ENCODE assay signal across 14 cellular contexts in the genomic region with DNA sequence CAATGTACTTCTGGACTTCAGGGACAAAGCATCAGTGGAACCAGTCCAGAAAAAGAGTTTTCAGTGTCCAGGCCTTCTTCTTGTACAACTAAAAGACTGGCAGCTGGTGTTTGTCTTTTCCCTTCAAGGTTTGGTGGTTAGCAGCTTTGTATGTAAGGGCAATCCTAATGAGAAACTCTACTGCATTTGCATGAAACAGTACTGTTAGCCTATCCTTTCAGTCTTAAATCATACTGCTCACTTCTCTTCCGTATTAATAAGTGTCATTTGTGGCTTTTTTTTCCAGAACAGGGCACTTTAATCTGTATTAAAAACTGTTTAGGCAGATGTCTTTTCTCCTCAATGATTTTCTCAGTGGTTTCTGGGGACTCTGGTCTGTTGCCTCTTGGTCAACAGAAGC.
DNase-seq lines count a peak whose midpoint lies in the region; ATAC-seq and TF ChIP-seq lines count a peak whose summit lies in the region.
"Had no signal": no experiment of that assay in that cellular context is flagged by ENCODE, and none has a peak within 500 bp of the region (broad histone marks: within the 10 kb centered on the region; RNA-seq: fewer than 3 reads in every experiment).

No MANE protein-coding gene starts in this region.

- no peak for TF ChIP-seq CTCF in GM13976 (IDR thresholded peaks at IDR 0.05; ENCODE audit: borderline replicate concordance, control extremely low read depth, extremely low read depth, insufficient read depth, missing control alignments)

- H3K9me3 Mint-ChIP-seq in effector memory CD8-positive, alpha-beta T cell = no peaks in the 10 kb centered on the region
- no peaks in the 10 kb centered on the region for H3K9me3 Mint-ChIP-seq in activated naive CD4-positive, alpha-beta T cell treated with anti-CD3 and anti-CD28 coated beads, Interleukin-2, amount 10 ng/mL, durations not matched to agents 7 days and 5 days

- peak; percentile 98 for ATAC-seq in GM19438 (IDR thresholded peaks at IDR 0.05; ENCODE audit: low read depth, unreplicated experiment)
- peak; percentile 98 for ATAC-seq in HG02870 (IDR thresholded peaks at IDR 0.05; ENCODE audit: unreplicated experiment)
- peak; percentile 95 for ATAC-seq in HG03558 (IDR thresholded peaks at IDR 0.05; ENCODE audit: extremely low read depth, unreplicated experiment)
- ATAC-seq in effector memory CD8-positive, alpha-beta T cell (replicated peaks) = no peak
- ATAC-seq: left ventricle myocardium superior had no signal

- peaks cover 4% of the 10 kb centered on the region in 2 donors for H3K4me1 Mint-ChIP-seq in effector memory CD8-positive, alpha-beta T cell (ENCODE audit: low read depth in 2 of 2)
- H3K4me1 Mint-ChIP-seq in activated naive CD4-positive, alpha-beta T cell treated with anti-CD3 and anti-CD28 coated beads, Interleukin-2, amount 10 ng/mL, durations not matched to agents 7 days and 5 days = no peaks in the 10 kb centered on the region

- CTCF ChIA-PET in activated naive CD4-positive, alpha-beta T cell treated with anti-CD3 and anti-CD28 coated beads, Interleukin-2, amount 10 ng/mL, durations not matched to agents 7 days and 5 days (lab: Charles Lee) = no interaction called here

- DNase-seq in GM13976 (ENCODE audit: low spot score) (peak; percentile 6), caudate nucleus (lab: John Stamatoyannopoulos, UW) (no peak)
- no peak for DNase-seq in effector memory CD8-positive, alpha-beta T cell
- DNase-seq in stimulated activated naive CD4-positive, alpha-beta T cell treated with Interleukin-2 at 50 U/mL for 16 hours (lab: John Stamatoyannopoulos, UW) = no peak
- DNase-seq in activated naive CD4-positive, alpha-beta T cell treated with anti-CD3 and anti-CD28 coated beads, Interleukin-2, amount 10 ng/mL, durations not matched to agents 7 days and 5 days = no peak
- DNase-seq: left ventricle myocardium superior, NCI-H146, Peyer's patch had no signal

- no peak overlapping the region for H3K4me3 Mint-ChIP-seq in effector memory CD8-positive, alpha-beta T cell
- no peak overlapping the region for H3K4me3 Mint-ChIP-seq in activated naive CD4-positive, alpha-beta T cell treated with anti-CD3 and anti-CD28 coated beads, Interleukin-2, amount 10 ng/mL, durations not matched to agents 7 days and 5 days
- H3K4me3 Mint-ChIP-seq: dendritic cell treated with granulocyte-macrophage colony-stimulating factor and Interleukin-4, amounts not matched to agents 40 ng/mL and 50 ng/mL, for 4 days had no signal

- in situ Hi-C loops in GM13976 (cut with MboI; ENCODE audit: low sequenced_read_pairs, unreplicated experiment) = no loop called here

- no peak overlapping the region for H3K27ac ChIP-seq in caudate nucleus (ENCODE audit: low read depth, low read length)
- H3K27ac ChIP-seq: Peyer's patch, prostate gland, VCaP had no signal

- H3K36me3 Mint-ChIP-seq in effector memory CD8-positive, alpha-beta T cell (ENCODE audit: insufficient read depth) = peaks cover 10% of the 10 kb centered on the region
- H3K36me3 Mint-ChIP-seq in activated naive CD4-positive, alpha-beta T cell treated with anti-CD3 and anti-CD28 coated beads, Interleukin-2, amount 10 ng/mL, durations not matched to agents 7 days and 5 days = peaks cover 2% of the 10 kb centered on the region

- no peak overlapping the region for H3K27ac Mint-ChIP-seq in effector memory CD8-positive, alpha-beta T cell
- H3K27ac Mint-ChIP-seq in activated naive CD4-positive, alpha-beta T cell treated with anti-CD3 and anti-CD28 coated beads, Interleukin-2, amount 10 ng/mL, durations not matched to agents 7 days and 5 days = no peak overlapping the region
- H3K27ac Mint-ChIP-seq: dendritic cell treated with granulocyte-macrophage colony-stimulating factor and Interleukin-4, amounts not matched to agents 40 ng/mL and 50 ng/mL, for 4 days had no signal

- no peaks in the 10 kb centered on the region for H3K27me3 Mint-ChIP-seq in effector memory CD8-positive, alpha-beta T cell
- no peaks in the 10 kb centered on the region for H3K27me3 Mint-ChIP-seq in activated naive CD4-positive, alpha-beta T cell treated with anti-CD3 and anti-CD28 coated beads, Interleukin-2, amount 10 ng/mL, durations not matched to agents 7 days and 5 days
- H3K27me3 Mint-ChIP-seq: dendritic cell treated with granulocyte-macrophage colony-stimulating factor and Interleukin-4, amounts not matched to agents 40 ng/mL and 50 ng/mL, for 4 days had no signal
